Comparison of ENCODE assay signal across 9 cellular contexts in the genomic region with DNA sequence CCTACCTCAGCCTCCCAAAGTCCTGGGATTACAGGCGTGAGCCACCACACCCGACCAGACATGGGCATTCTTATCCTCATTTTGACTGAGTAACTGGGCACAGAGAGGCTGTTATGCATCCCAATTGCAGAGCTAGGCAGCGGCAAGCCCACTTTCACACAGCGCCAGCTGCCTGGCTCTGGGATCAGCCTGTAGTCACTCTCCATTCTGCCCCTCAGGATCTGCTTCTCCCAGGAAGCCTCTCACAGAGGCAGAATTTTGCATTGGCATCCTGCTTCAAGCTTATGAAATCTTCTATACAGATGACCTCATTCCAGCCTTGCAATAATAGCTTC. TPM values are rescaled to one million over a fixed set of nuclear protein-coding genes. Genes with fewer than 3 reads are reported as not detected.
A peak's percentile ranks its signal among the peaks of the same experiment; 100 is the strongest.
DNase-seq lines count a peak whose midpoint lies in the region; ATAC-seq and TF ChIP-seq lines count a peak whose summit lies in the region.
"Had no signal": no experiment of that assay in that cellular context is flagged by ENCODE, and none has a peak within 500 bp of the region (broad histone marks: within the 10 kb centered on the region; RNA-seq: fewer than 3 reads in every experiment).

No MANE protein-coding gene starts in this region.

- 58 to 64% methylated on average over 4 of the region's 4 CpGs for WGBS in tibial nerve, 2 donors

- H3K27me3 ChIP-seq in brain microvascular endothelial cell (replicated peaks) (no peaks in the 10 kb centered on the region), lower lobe of right lung (ENCODE audit: low read depth) (no peaks in the 10 kb centered on the region), tibial nerve (no peaks in the 10 kb centered on the region)

- in situ Hi-C loops in brain microvascular endothelial cell (cut with HindIII; ENCODE audit: low pct_ligation_motif_present, low sequenced_read_pairs): no loop called here

- peak overlapping the region; percentile 99 for H3K27ac ChIP-seq in brain microvascular endothelial cell
- H3K27ac ChIP-seq in lower lobe of right lung: peak overlapping the region; percentile 88
- H3K27ac ChIP-seq in tibial nerve: peak overlapping the region; percentile 53 to 97 (median 74)

- no peak for ATAC-seq in activated CD4-positive, alpha-beta T cell treated with anti-CD3 and anti-CD28 coated beads for 36 hours
- ATAC-seq in lower lobe of right lung: peak in 1 of 2 donors; percentile 56
- no peak for ATAC-seq in GM19023 (IDR thresholded peaks at IDR 0.05; ENCODE audit: unreplicated experiment)
- ATAC-seq in GM19328 (IDR thresholded peaks at IDR 0.05; ENCODE audit: unreplicated experiment): no peak

- TF ChIP-seq EP300 in tibial nerve (IDR thresholded peaks at IDR 0.05): no peak

- H3K9me3 Mint-ChIP-seq in activated CD4-positive, alpha-beta T cell treated with anti-CD3 and anti-CD28 coated beads for 36 hours (ENCODE audit: low read depth): peaks cover 2% of the 10 kb centered on the region

- DNase-seq in activated CD4-positive, alpha-beta T cell treated with anti-CD3 and anti-CD28 coated beads for 36 hours: no peak
- no peak for DNase-seq in activated CD4-positive, alpha-beta T cell treated with anti-CD3 and anti-CD28 coated beads for 48 hours
- DNase-seq in brain microvascular endothelial cell (no peak), lower lobe of right lung (no peak), tibial nerve (ENCODE audit: low spot score in 2 of 2) (no peak), iPS-NIHi11 (ENCODE audit: low spot score) (no peak)
- DNase-seq: Caco-2 had no signal

- H3K4me3 Mint-ChIP-seq in activated CD4-positive, alpha-beta T cell treated with anti-CD3 and anti-CD28 coated beads for 36 hours: no peak overlapping the region

- H3K27me3 Mint-ChIP-seq in activated CD4-positive, alpha-beta T cell treated with anti-CD3 and anti-CD28 coated beads for 36 hours: no peaks in the 10 kb centered on the region

- no peak for TF ChIP-seq POLR2A in tibial nerve (IDR thresholded peaks at IDR 0.05)

- peaks cover 71% of the 10 kb centered on the region for H3K4me1 Mint-ChIP-seq in activated CD4-positive, alpha-beta T cell treated with anti-CD3 and anti-CD28 coated beads for 36 hours

- POLR2A ChIA-PET in activated CD4-positive, alpha-beta T cell treated with anti-CD3 and anti-CD28 coated beads for 36 hours (lab: Charles Lee): interaction anchor here (0.7 to 1.4 kb wide), 4 partner anchors 12 to 171 kb away, joined by 3 to 4 read pairs (median 4); no protein-coding TSS in a partner anchor

- no peak for TF ChIP-seq CTCF in brain microvascular endothelial cell (IDR thresholded peaks at IDR 0.05; ENCODE audit: low read depth, low read length, missing control alignments)
- TF ChIP-seq CTCF in lower lobe of right lung (IDR thresholded peaks at IDR 0.05): no peak
- TF ChIP-seq CTCF in tibial nerve (IDR thresholded peaks at IDR 0.05): no peak

- H3K36me3 ChIP-seq in brain microvascular endothelial cell (replicated peaks) (no peaks in the 10 kb centered on the region), lower lobe of right lung (no peaks in the 10 kb centered on the region), tibial nerve (no peaks in the 10 kb centered on the region)

- peaks cover 2% of the 10 kb centered on the region for H3K36me3 Mint-ChIP-seq in activated CD4-positive, alpha-beta T cell treated with anti-CD3 and anti-CD28 coated beads for 36 hours (ENCODE audit: low read depth)

- H3K4me1 ChIP-seq in lower lobe of right lung (peaks cover 59% of the 10 kb centered on the region), tibial nerve (peaks cover 5 to 54% (median 33%) of the 10 kb centered on the region in 4 donors)

- no peak overlapping the region for H3K4me3 ChIP-seq in brain microvascular endothelial cell (ENCODE audit: low read depth, low read length)
- H3K4me3 ChIP-seq in lower lobe of right lung: peak overlapping the region; percentile 1
- H3K4me3 ChIP-seq in tibial nerve: peak overlapping the region in 1 of 4 donors; percentile 16

- H3K9me3 ChIP-seq in lower lobe of right lung (no peaks in the 10 kb centered on the region), tibial nerve (no peaks in the 10 kb centered on the region)
- H3K9me3 ChIP-seq: Caco-2 had no signal

- peak overlapping the region; percentile 90 for H3K27ac Mint-ChIP-seq in activated CD4-positive, alpha-beta T cell treated with anti-CD3 and anti-CD28 coated beads for 36 hours

- CTCF ChIA-PET in activated CD4-positive, alpha-beta T cell treated with anti-CD3 and anti-CD28 coated beads for 36 hours (lab: Charles Lee): interaction anchor here (0.6 to 1.8 kb wide), 6 partner anchors 8 to 103 kb away, joined by 3 to 12 read pairs (median 6); no protein-coding TSS in a partner anchor

- intact Hi-C loops in activated CD4-positive, alpha-beta T cell treated with anti-CD3 and anti-CD28 coated beads for 36 hours (cut with DNase I, micrococcal nuclease): no loop called here
- intact Hi-C loops in lower lobe of right lung (cut with DNase I): no loop called here

RNA-seq across cellular contexts. Expression of a gene that starts 37.0 kb away (rescaled TPM):
- 100 to 1,000 TPM; 196 to 221 TPM for total RNA-seq in activated CD4-positive, alpha-beta T cell treated with anti-CD3 and anti-CD28 coated beads for 36 hours
- total RNA-seq in lower lobe of right lung (18.0 TPM), tibial nerve (10 to 100 TPM in 1 of 4 donors, 1 to 10 TPM in 3; 4.5 to 15.3 (median 8.0) TPM)

RNA-seq across cellular contexts. Expression of a gene that starts 38.8 kb away (rescaled TPM):
- total RNA-seq in activated CD4-positive, alpha-beta T cell treated with anti-CD3 and anti-CD28 coated beads for 36 hours: 100 to 1,000 TPM; 155 to 188 TPM
- 151 TPM for total RNA-seq in lower lobe of right lung
- 100 to 1,000 TPM in 1 of 4 donors, 10 to 100 TPM in 3; 83.1 to 157 (median 94.6) TPM for total RNA-seq in tibial nerve

Comparison
In these comparisons a context has a peak if more than half of its experiments do, and no peak if none do; other contexts are left out.
1. RNA of a gene that starts 37.0 kb away (total RNA-seq): 196 to 221 TPM in activated CD4-positive, alpha-beta T cell treated with anti-CD3 and anti-CD28 coated beads for 36 hours; 18.0 TPM in lower lobe of right lung (single experiment) and 4.5 to 15.3 TPM in tibial nerve; every median in the first group is over 10 times any median in the second.
2. Peak in every context shown above with its lines, with median percentiles within 50 percentile points of each other: H3K27ac ChIP-seq.